In the genomic region with DNA sequence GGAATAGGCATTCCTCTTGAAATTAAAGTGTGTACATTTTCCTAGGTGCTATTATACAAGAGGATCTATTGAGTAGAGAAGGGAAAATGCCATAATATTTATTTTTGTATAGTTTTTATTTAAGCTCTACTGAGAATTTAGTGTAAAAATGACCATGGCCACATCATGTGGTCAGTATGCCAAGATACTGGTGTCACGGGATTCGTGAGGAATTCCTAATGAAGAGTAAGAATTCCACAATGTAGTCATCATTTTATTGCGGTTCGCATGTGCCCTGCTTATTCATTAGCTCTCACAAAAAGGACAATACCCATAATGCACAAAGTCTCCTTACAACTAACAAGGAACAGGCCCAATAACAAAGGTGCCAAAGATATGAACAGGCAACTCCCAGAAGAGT, we compare ENCODE assay signal across 17 cellular contexts. TPM values are rescaled to one million over a fixed set of nuclear protein-coding genes. Genes with fewer than 3 reads are reported as not detected.
DNase-seq lines count a peak whose midpoint lies in the region; ATAC-seq and TF ChIP-seq lines count a peak whose summit lies in the region.
"Had no signal": no experiment of that assay in that cellular context is flagged by ENCODE, and none has a peak within 500 bp of the region (broad histone marks: within the 10 kb centered on the region; RNA-seq: fewer than 3 reads in every experiment).

No MANE protein-coding gene starts in this region.

- H3K27ac ChIP-seq in SK-N-SH (ENCODE audit: low read depth in 2 of 2, low read length in 1 of 2), result no peak overlapping the region
- H3K27ac ChIP-seq: testis had no signal

- peaks cover 0 to 5% of the 10 kb centered on the region in 2 experiments; a peak in 1 of 4 replicates for H3K4me1 ChIP-seq in SK-N-SH (ENCODE audit: control insufficient read depth in 1 of 2, insufficient read depth in 2 of 2, low read depth in 1 of 2, low read length in 1 of 2)
- H3K4me1 ChIP-seq: testis had no signal

- no peak overlapping the region for H3K9ac ChIP-seq in SK-N-SH

- H3F3A ChIP-seq in SK-N-SH (replicated peaks; ENCODE audit: insufficient read depth), result no peaks in the 10 kb centered on the region

- TF ChIP-seq EP300 in SK-N-SH (IDR thresholded peaks at IDR 0.05; ENCODE audit: borderline replicate concordance in 1 of 2, low read depth in 1 of 2, low read length in 1 of 2), result no peak

- DNase-seq in GM04503 (ENCODE audit: low read depth), result peak; percentile 87
- DNase-seq in RPMI7951 (ENCODE audit: low read depth), result peak; percentile 59
- DNase-seq in fibroblast of peridontal ligament (ENCODE audit: extremely low read depth), result peak; percentile 21
- no peak for DNase-seq in cardiac septum (ENCODE audit: low spot score)
- DNase-seq in pons (ENCODE audit: low spot score), result no peak
- DNase-seq in SK-N-SH, result no peak
- DNase-seq: activated naive CD8-positive, alpha-beta T cell treated with anti-CD3 and anti-CD28 coated beads for 36 hours; activated T-cell treated with anti-CD3 and anti-CD28 coated beads, Interleukin-2, amount 50 U/mL, for 4 hours; CD8-positive, alpha-beta T cell; head of caudate nucleus; Kasumi-1; NCI-H187; NCI-H524; stimulated activated CD4-positive, alpha-beta T cell treated with anti-CD3 and anti-CD28 coated beads, Interleukin-4, amount 100 ng/mL, for 24 hours; testis had no signal

- no peak overlapping the region for H3K4me2 ChIP-seq in SK-N-SH

- no peaks in the 10 kb centered on the region for H3K36me3 ChIP-seq in SK-N-SH (replicated peaks in 1 of 2; ENCODE audit: control insufficient read depth in 1 of 2, insufficient read depth in 2 of 2, low read length in 1 of 2)

- H4K20me1 ChIP-seq in SK-N-SH (ENCODE audit: insufficient read depth), result no peaks in the 10 kb centered on the region

- CTCF ChIA-PET in SK-N-SH (lab: Yijun Ruan, JAX), result interaction anchor here (1.1 to 1.6 kb wide), 2 partner anchors 9 to 1173 kb away, joined by 3 read pairs; no protein-coding TSS in a partner anchor

- TF ChIP-seq RAD21 in SK-N-SH (IDR thresholded peaks at IDR 0.05; ENCODE audit: low read length), result no peak

- no peak for TF ChIP-seq CTCF in SK-N-SH (IDR thresholded peaks at IDR 0.05)

- H3K4me3 ChIP-seq in SK-N-SH (ENCODE audit: low read depth in 2 of 2, low read length in 1 of 2), result no peak overlapping the region
- H3K4me3 ChIP-seq: testis had no signal

- no peak for ATAC-seq in GM19397 (IDR thresholded peaks at IDR 0.05; ENCODE audit: unreplicated experiment)
- ATAC-seq: activated T-cell treated with anti-CD3 and anti-CD28 coated beads, Interleukin-2, amount 50 U/mL, for 4 hours; CD8-positive, alpha-beta T cell; sciatic nerve had no signal

- no peaks in the 10 kb centered on the region for H3K79me2 ChIP-seq in SK-N-SH (ENCODE audit: insufficient read depth)

- no peak overlapping the region; the same call in 1 of the 2 replicates for H2AFZ ChIP-seq in SK-N-SH (ENCODE audit: low read depth)

- H3K9me2 ChIP-seq in SK-N-SH, result no peaks in the 10 kb centered on the region

- POLR2A ChIA-PET in SK-N-SH (lab: Yijun Ruan, JAX), result no interaction called here

- H3K27me3 ChIP-seq in SK-N-SH (ENCODE audit: insufficient read depth), result no peaks in the 10 kb centered on the region
- H3K27me3 ChIP-seq: testis had no signal

- WGBS in SK-N-SH (ENCODE audit: low lambda C conversion rate), result 68% methylated on average over 4 of the region's 4 CpGs

- intact Hi-C loops in cardiac septum (cut with DNase I), result no loop called here

- no peaks in the 10 kb centered on the region for H3K9me3 ChIP-seq in SK-N-SH
- H3K9me3 ChIP-seq: testis had no signal

TF ChIP-seq in SK-N-SH, 30 proteins besides CTCF, POLR2A, EP300 and RAD21:
- TF ChIP-seq EZH2phosphoT487 (IDR thresholded peaks at IDR 0.05; ENCODE audit: borderline replicate concordance, low read depth) (no peak), ELF1 (IDR thresholded peaks at IDR 0.05) (no peak), GABPA (IDR thresholded peaks at IDR 0.05; ENCODE audit: low read depth) (no peak), MAX (IDR thresholded peaks at IDR 0.05; ENCODE audit: low read depth) (no peak), IRF3 (IDR thresholded peaks at IDR 0.05; ENCODE audit: low read depth, low read length) (no peak), FOSL2 (IDR thresholded peaks at IDR 0.05; ENCODE audit: borderline replicate concordance, low read depth) (no peak), NFIC (IDR thresholded peaks at IDR 0.05; ENCODE audit: borderline replicate concordance) (no peak), NRF1 (IDR thresholded peaks at IDR 0.05; ENCODE audit: low read depth, low read length) (no peak)

RNA-seq across cellular contexts. Expression of gene PARD3B, which starts 39.3 kb away (rescaled TPM):
- total RNA-seq in RPMI7951 (2014; rRNA removed; shearing (Covaris generic)), result 0.96 and 1.4 TPM in 2 replicates
- total RNA-seq in cardiac septum, result 9.5 TPM
- 0.87 and 0.89 TPM in 2 replicates for polyA plus RNA-seq in SK-N-SH (2012; rRNA removed)
- polyA plus RNA-seq in SK-N-SH (2012; cell fraction: cytosol; rRNA removed), result 0.89 and 0.99 TPM in 2 replicates
- 1.1 and 1.4 TPM in 2 replicates for polyA plus RNA-seq in SK-N-SH (2012; cell fraction: nucleus; rRNA removed)

Comparison
In these comparisons a context has a peak if more than half of its experiments do, and no peak if none do; other contexts are left out.
1. DNase-seq: peak in GM04503 (single experiment), RPMI7951 (single experiment) and fibroblast of peridontal ligament (single experiment); none in cardiac septum (single experiment), pons (single experiment) and SK-N-SH (single experiment).